8 cellular contexts compared by ENCODE assay signal in genomic region chr9:36190388-36191289, GRCh38. TPM values are rescaled to one million over a fixed set of nuclear protein-coding genes. Genes with fewer than 3 reads are reported as not detected.
DNase-seq lines count a peak whose midpoint lies in the region; ATAC-seq and TF ChIP-seq lines count a peak whose summit lies in the region.

CLTA (plus strand) TSS chr9:36190921; CDS start chr9:36191057, 136 bp downstream.

- peaks cover 34% of the 10 kb centered on the region for H3K4me1 ChIP-seq in mammary epithelial cell (ENCODE audit: insufficient read depth, low read length)
- peaks cover 17% of the 10 kb centered on the region for H3K4me1 ChIP-seq in iPS-20b (ENCODE audit: insufficient read depth, low read length)

- H4K20me1 ChIP-seq in mammary epithelial cell (ENCODE audit: insufficient read depth, low read length), result peaks cover 4% of the 10 kb centered on the region

- peak within 1 kb of the TSS; percentile 89 for H3K9ac ChIP-seq in mammary epithelial cell (ENCODE audit: insufficient read depth, low read length)
- H3K9ac ChIP-seq in iPS-20b (ENCODE audit: low read depth, low read length), result peak within 1 kb of the TSS; percentile 94

- no peaks in the 10 kb centered on the region for H3K27me3 ChIP-seq in WERI-Rb-1 (ENCODE audit: insufficient read depth, low read depth, severe bottlenecking)
- H3K27me3 ChIP-seq in mammary epithelial cell (ENCODE audit: insufficient read depth, low read length), result no peaks in the 10 kb centered on the region
- no peaks in the 10 kb centered on the region for H3K27me3 ChIP-seq in iPS-20b (ENCODE audit: insufficient read depth, low read length)

- DNase-seq in AG08396 (ENCODE audit: low spot score) (peak; percentile 98), NCI-H2227 (lab: John Stamatoyannopoulos, UW; ENCODE audit: unreplicated experiment) (peak; percentile 94), WERI-Rb-1 (peak; percentile 99), mammary epithelial cell (peak; percentile 99)

- H3K4me2 ChIP-seq in mammary epithelial cell (ENCODE audit: insufficient read depth, low read depth, low read length), result peak within 1 kb of the TSS; percentile 99

- H3K27ac ChIP-seq in WERI-Rb-1, result peak within 1 kb of the TSS; percentile 85
- H3K27ac ChIP-seq in mammary epithelial cell (ENCODE audit: insufficient read depth, low read depth, low read length), result peak within 1 kb of the TSS; percentile 89
- peak within 1 kb of the TSS; percentile 45 for H3K27ac ChIP-seq in iPS-20b (ENCODE audit: low read length)
- peak within 1 kb of the TSS; percentile 91 to 99 (median 93) for H3K27ac ChIP-seq in skin epidermis

- intact Hi-C loops in mammary epithelial cell (cut with micrococcal nuclease), result loop anchor here (1.0 kb wide), 3 partner anchors 87 to 235 kb away; no protein-coding TSS in a partner anchor

- no TSS peak for BruUV-seq in mammary epithelial cell (replicated peaks; lab: Mats Ljungman, UMichigan)

- H3K4me3 ChIP-seq in WERI-Rb-1 (ENCODE audit: low read depth, low read length) (peak within 1 kb of the TSS; percentile 98), mammary epithelial cell (replicated peaks in 1 of 3; ENCODE audit: insufficient read depth in 1 of 3, low read depth in 2 of 3, low read length in 3 of 3) (peak within 1 kb of the TSS; percentile 65 to 97 (median 72)), iPS-20b (ENCODE audit: low read length) (peak within 1 kb of the TSS; percentile 88), skin epidermis (peak within 1 kb of the TSS; percentile 76 to 97 (median 89))

- peaks cover 18% of the 10 kb centered on the region for H3K36me3 ChIP-seq in WERI-Rb-1
- no peaks in the 10 kb centered on the region for H3K36me3 ChIP-seq in mammary epithelial cell (ENCODE audit: insufficient read depth, low read length)
- peaks cover 25% of the 10 kb centered on the region for H3K36me3 ChIP-seq in iPS-20b (ENCODE audit: insufficient read depth, low read depth, low read length)

- 2% methylated on average over 20 of the region's 68 CpGs for WGBS in mammary epithelial cell (ENCODE audit: low coverage, missing lambda C conversion rate)

- peak; percentile 96 for ATAC-seq in GM18907 (IDR thresholded peaks at IDR 0.05; ENCODE audit: unreplicated experiment)
- peak; percentile 98 for ATAC-seq in HG03159 (IDR thresholded peaks at IDR 0.05; ENCODE audit: unreplicated experiment)

- CTCF ChIA-PET in mammary epithelial cell (lab: Charles Lee; ENCODE audit: low non-redundant PET), result interaction anchor here (0.6 to 1.0 kb wide), 4 partner anchors 138 to 236 kb away, joined by 3 to 6 read pairs (median 4); no protein-coding TSS in a partner anchor

- H3K9me3 ChIP-seq in WERI-Rb-1 (ENCODE audit: severe bottlenecking) (no peaks in the 10 kb centered on the region), mammary epithelial cell (replicated peaks; ENCODE audit: insufficient read depth, low read length) (no peaks in the 10 kb centered on the region), iPS-20b (ENCODE audit: insufficient read depth, low read depth, low read length) (no peaks in the 10 kb centered on the region)

- TF ChIP-seq CTCF in WERI-Rb-1 (IDR thresholded peaks at IDR 0.05; ENCODE audit: low read depth, low read length) (peak; percentile 19; the same call in 1 of the 2 replicates), mammary epithelial cell (conservative IDR thresholded peaks at IDR 0.05 in 1 of 2, IDR thresholded peaks at IDR 0.05 in 1 of 2; ENCODE audit: extremely low read depth in 1 of 2, insufficient read depth in 1 of 2, low read depth in 1 of 2, low read length in 2 of 2) (peak; percentile 43 to 62)

- dilution Hi-C loops in mammary epithelial cell (cut with HindIII; ENCODE audit: low sequenced_read_pairs), result loop anchor here (5.0 kb wide), 1 partner anchor 92 kb away; no protein-coding TSS in a partner anchor

- H2AFZ ChIP-seq in mammary epithelial cell (ENCODE audit: low read depth, low read length), result peak within 1 kb of the TSS; percentile 92

- in situ Hi-C loops in mammary epithelial cell (cut with MboI; ENCODE audit: low sequenced_read_pairs in 2 of 2), result no loop called here

- peaks cover 50% of the 10 kb centered on the region for H3K79me2 ChIP-seq in mammary epithelial cell (ENCODE audit: insufficient read depth, low read length)

RNA-seq across cellular contexts. Expression of gene CLTA, which starts in this region (rescaled TPM):
- total RNA-seq in mammary epithelial cell, result 100 to 1,000 TPM; 130 to 217 TPM
- polyA plus RNA-seq in mammary epithelial cell, result 231 TPM
- polyA minus RNA-seq in mammary epithelial cell, result 60.1 TPM

Comparison
In these comparisons a context has a peak if more than half of its experiments do, and no peak if none do; other contexts are left out.
1. Peak in every context shown above with its lines: DNase-seq, ATAC-seq, H3K4me3 ChIP-seq and H3K27ac ChIP-seq.